In the genomic region with DNA sequence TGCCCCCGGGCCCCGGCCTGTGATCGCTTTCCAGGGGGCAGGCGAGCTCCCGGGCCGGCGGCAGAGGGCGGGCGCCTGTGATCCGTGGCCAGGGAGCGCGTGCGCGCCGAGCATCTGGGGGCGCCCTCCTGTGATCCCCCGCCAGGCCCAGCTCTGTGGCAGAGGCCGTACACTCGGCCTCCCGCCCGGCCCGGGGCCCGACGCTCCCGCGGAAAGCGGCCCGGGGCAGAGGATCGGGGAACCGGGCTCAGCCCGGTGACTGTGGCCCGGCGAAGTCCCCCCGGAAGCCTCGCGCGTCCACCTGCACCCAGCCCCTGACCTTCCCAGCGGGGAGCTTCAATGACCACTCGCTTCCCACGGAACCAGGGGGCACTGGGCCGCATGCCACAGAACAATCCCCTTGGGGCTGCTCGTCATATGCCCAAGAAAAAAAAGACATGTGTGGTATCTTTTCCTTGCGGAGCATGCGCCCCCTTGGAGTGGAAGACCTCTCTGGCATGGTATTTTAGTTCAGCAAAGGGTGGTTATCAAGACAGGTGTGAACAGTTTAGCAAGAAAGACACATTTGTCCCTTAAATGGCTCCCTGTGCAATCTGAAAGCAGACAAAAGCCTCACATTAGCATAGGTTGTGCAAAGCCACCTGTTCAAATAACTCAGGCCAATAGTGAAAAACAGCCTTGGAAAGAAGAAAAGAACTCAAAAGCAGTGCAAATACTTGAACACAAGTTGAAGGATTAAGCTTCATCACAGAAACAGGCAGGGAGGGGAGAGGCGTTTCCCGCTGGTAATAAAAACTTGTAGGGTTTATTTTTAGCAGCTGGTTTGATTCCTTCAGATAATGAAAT, we compare ENCODE assay signal across 10 cellular contexts.
A peak's percentile ranks its signal among the peaks of the same experiment; 100 is the strongest.
DNase-seq lines count a peak whose midpoint lies in the region; ATAC-seq and TF ChIP-seq lines count a peak whose summit lies in the region.
"Had no signal": no experiment of that assay in that cellular context is flagged by ENCODE, and none has a peak within 500 bp of the region (broad histone marks: within the 10 kb centered on the region; RNA-seq: fewer than 3 reads in every experiment).

No MANE protein-coding gene starts in this region.

- peaks cover 33% of the 10 kb centered on the region for H3K27me3 Mint-ChIP-seq in activated naive CD8-positive, alpha-beta T cell treated with anti-CD3 and anti-CD28 coated beads for 36 hours
- peaks cover 28% of the 10 kb centered on the region for H3K27me3 Mint-ChIP-seq in activated naive CD8-positive, alpha-beta T cell treated with anti-CD3 and anti-CD28 coated beads, Interleukin-2, amount 50 U/mL, for 24 hours
- H3K27me3 Mint-ChIP-seq in type B pancreatic cell (peaks cover 16% of the 10 kb centered on the region), immature natural killer cell (ENCODE audit: low read depth in 3 of 3) (peaks cover 3 to 10% (median 10%) of the 10 kb centered on the region in 3 donors)

- H3K4me3 ChIP-seq in spleen = peak overlapping the region in 1 of 8 donors; percentile 21

- H3K4me1 ChIP-seq in spleen = peaks cover 0 to 12% (median 2%) of the 10 kb centered on the region in 6 donors

- H3K36me3 ChIP-seq in spleen = no peaks in the 10 kb centered on the region

- no peaks in the 10 kb centered on the region for H3K4me1 Mint-ChIP-seq in activated naive CD8-positive, alpha-beta T cell treated with anti-CD3 and anti-CD28 coated beads for 36 hours
- H3K4me1 Mint-ChIP-seq in activated naive CD8-positive, alpha-beta T cell treated with anti-CD3 and anti-CD28 coated beads, Interleukin-2, amount 50 U/mL, for 24 hours = no peaks in the 10 kb centered on the region
- H3K4me1 Mint-ChIP-seq in type B pancreatic cell (ENCODE audit: unreplicated experiment) (peaks cover 10% of the 10 kb centered on the region), immature natural killer cell (no peaks in the 10 kb centered on the region)
- H3K4me1 Mint-ChIP-seq: B cell had no signal

- peak; percentile 6 for DNase-seq in activated naive CD8-positive, alpha-beta T cell treated with anti-CD3 and anti-CD28 coated beads for 36 hours
- no peak for DNase-seq in activated naive CD8-positive, alpha-beta T cell treated with anti-CD3 and anti-CD28 coated beads, Interleukin-2, amount 50 U/mL, for 24 hours
- DNase-seq in SHP77 (lab: John Stamatoyannopoulos, UW) = peak; percentile 97 to 99
- DNase-seq in iPS-NIHi11 (ENCODE audit: low spot score) = peak; percentile 42
- no peak for DNase-seq in type B pancreatic cell (ENCODE audit: extremely low spot score, unreplicated experiment)
- DNase-seq in immature natural killer cell = no peak
- no peak for DNase-seq in spleen

- H3K27ac ChIP-seq in spleen = no peak overlapping the region

- no peak for TF ChIP-seq POLR2A in spleen (IDR thresholded peaks at IDR 0.05)

- TF ChIP-seq CTCF in type B pancreatic cell (conservative IDR thresholded peaks at IDR 0.05) (no peak), spleen (IDR thresholded peaks at IDR 0.05 in 8 of 11, conservative IDR thresholded peaks at IDR 0.05 in 3 of 11) (no peak)

- intact Hi-C loops in spleen (cut with DNase I; ENCODE audit: low total_unique reads) = no loop called here

- 10 to 32% (median 12%) methylated on average over 10 to 46 of the region's 46 CpGs for WGBS in spleen, 5 donors

- peaks cover 0 to 39% (median 8%) of the 10 kb centered on the region in 7 donors for H3K27me3 ChIP-seq in spleen (replicated peaks in 1 of 7)

- H3K4me3 Mint-ChIP-seq in activated naive CD8-positive, alpha-beta T cell treated with anti-CD3 and anti-CD28 coated beads for 36 hours = no peak overlapping the region
- no peak overlapping the region for H3K4me3 Mint-ChIP-seq in activated naive CD8-positive, alpha-beta T cell treated with anti-CD3 and anti-CD28 coated beads, Interleukin-2, amount 50 U/mL, for 24 hours
- H3K4me3 Mint-ChIP-seq in type B pancreatic cell = peak overlapping the region; percentile 44
- no peak overlapping the region for H3K4me3 Mint-ChIP-seq in immature natural killer cell
- H3K4me3 Mint-ChIP-seq: B cell; stimulated activated naive CD8-positive, alpha-beta T cell treated with anti-CD3 and anti-CD28 coated beads, Interleukin-15, Interleukin-2, amounts not matched to agents 100 ng/mL and 50 ng/mL, for 24 hours had no signal

- no peaks in the 10 kb centered on the region for H3K9me3 Mint-ChIP-seq in activated naive CD8-positive, alpha-beta T cell treated with anti-CD3 and anti-CD28 coated beads for 36 hours
- H3K9me3 Mint-ChIP-seq in activated naive CD8-positive, alpha-beta T cell treated with anti-CD3 and anti-CD28 coated beads, Interleukin-2, amount 50 U/mL, for 24 hours = no peaks in the 10 kb centered on the region
- H3K9me3 Mint-ChIP-seq in type B pancreatic cell (peaks cover 4% of the 10 kb centered on the region), immature natural killer cell (peaks cover 0 to 3% (median 0%) of the 10 kb centered on the region in 6 donors)
- H3K9me3 Mint-ChIP-seq: stimulated activated naive CD8-positive, alpha-beta T cell treated with anti-CD3 and anti-CD28 coated beads, Interleukin-15, Interleukin-2, amounts not matched to agents 100 ng/mL and 50 ng/mL, for 24 hours had no signal

- H3K36me3 Mint-ChIP-seq in activated naive CD8-positive, alpha-beta T cell treated with anti-CD3 and anti-CD28 coated beads for 36 hours = no peaks in the 10 kb centered on the region
- no peaks in the 10 kb centered on the region for H3K36me3 Mint-ChIP-seq in activated naive CD8-positive, alpha-beta T cell treated with anti-CD3 and anti-CD28 coated beads, Interleukin-2, amount 50 U/mL, for 24 hours (ENCODE audit: low read depth)
- H3K36me3 Mint-ChIP-seq in type B pancreatic cell = no peaks in the 10 kb centered on the region
- H3K36me3 Mint-ChIP-seq in immature natural killer cell = peaks cover 0 to 3% (median 0%) of the 10 kb centered on the region in 3 donors

- H3K27ac Mint-ChIP-seq in activated naive CD8-positive, alpha-beta T cell treated with anti-CD3 and anti-CD28 coated beads for 36 hours = no peak overlapping the region
- H3K27ac Mint-ChIP-seq in activated naive CD8-positive, alpha-beta T cell treated with anti-CD3 and anti-CD28 coated beads, Interleukin-2, amount 50 U/mL, for 24 hours = no peak overlapping the region
- H3K27ac Mint-ChIP-seq in type B pancreatic cell (peak overlapping the region; percentile 1), immature natural killer cell (no peak overlapping the region)
- H3K27ac Mint-ChIP-seq: B cell; stimulated activated naive CD8-positive, alpha-beta T cell treated with anti-CD3 and anti-CD28 coated beads, Interleukin-15, Interleukin-2, amounts not matched to agents 100 ng/mL and 50 ng/mL, for 24 hours had no signal

- no peaks in the 10 kb centered on the region for H3K9me3 ChIP-seq in spleen

- ATAC-seq in activated naive CD8-positive, alpha-beta T cell treated with anti-CD3 and anti-CD28 coated beads, Interleukin-2, amount 50 U/mL, for 24 hours = no peak
- no peak for ATAC-seq in GM21526 (IDR thresholded peaks at IDR 0.05; ENCODE audit: low FRiP score, unreplicated experiment)

Comparison
In these comparisons a context has a peak if more than half of its experiments do, and no peak if none do; other contexts are left out.
1. DNase-seq: peak in activated naive CD8-positive, alpha-beta T cell treated with anti-CD3 and anti-CD28 coated beads for 36 hours (single experiment), SHP77 (2 of 2) and iPS-NIHi11 (single experiment); none in activated naive CD8-positive, alpha-beta T cell treated with anti-CD3 and anti-CD28 coated beads, Interleukin-2, amount 50 U/mL, for 24 hours (single experiment), type B pancreatic cell (single experiment), immature natural killer cell (0 of 3) and spleen (single experiment).